18 cellular contexts compared by ENCODE assay signal in the genomic region with DNA sequence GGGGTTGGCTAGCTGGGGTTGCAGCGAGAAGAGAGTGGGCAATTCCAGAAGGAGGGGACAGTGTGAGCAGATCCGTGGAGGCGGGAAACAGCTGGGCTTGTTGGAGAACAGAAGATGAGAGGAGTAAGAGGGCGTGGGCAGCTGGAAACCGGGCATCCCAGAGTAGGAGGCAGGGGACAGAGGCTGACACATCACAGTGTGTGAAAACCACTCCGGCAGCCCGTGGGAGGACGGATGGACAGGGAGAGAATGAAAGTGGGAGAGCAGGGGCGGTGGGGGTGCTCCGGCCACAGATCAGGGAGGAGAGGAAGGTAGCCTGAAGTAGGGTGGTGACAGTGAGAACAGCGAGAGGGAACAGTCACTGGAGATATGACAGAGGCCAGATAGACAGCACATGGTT. TPM values are rescaled to one million over a fixed set of nuclear protein-coding genes. Genes with fewer than 3 reads are reported as not detected.
"Had no signal": no experiment of that assay in that cellular context is flagged by ENCODE, and none has a peak within 500 bp of the region (broad histone marks: within the 10 kb centered on the region; RNA-seq: fewer than 3 reads in every experiment).

No MANE protein-coding gene starts in this region.

- H3K36me3 ChIP-seq: heart right ventricle had no signal

- DNase-seq: activated CD4-positive, alpha-beta T cell treated with anti-CD3 and anti-CD28 coated beads, Interleukin-2, amount 10 ng/mL, durations not matched to agents 7 days and 5 days; activated CD4-positive, CD25-positive, alpha-beta regulatory T cell; activated gamma-delta T cell; activated naive CD8-positive, alpha-beta T cell treated with anti-CD3 and anti-CD28 coated beads for 36 hours; activated T-cell treated with anti-CD3 and anti-CD28 coated beads, Interleukin-2, amount 50 U/mL, for 4 hours; heart right ventricle; stimulated activated CD4-positive, alpha-beta T cell treated with anti-CD3 and anti-CD28 coated beads, Interleukin-4, amount 100 ng/mL, for 4 hours; stimulated activated naive CD8-positive, alpha-beta T cell treated with anti-CD3 and anti-CD28 coated beads, Interleukin-15, amount 100 ng/mL, for 72 hours had no signal

- H3K27ac ChIP-seq: heart right ventricle, skin epidermis had no signal

- H3K4me1 ChIP-seq: heart right ventricle had no signal

- H3K4me3 ChIP-seq: heart right ventricle, skin epidermis had no signal

- H3K9me3 ChIP-seq: heart right ventricle had no signal

- ATAC-seq: activated T-cell treated with anti-CD3 and anti-CD28 coated beads, Interleukin-2, amount 50 U/mL, for 4 hours; SK-N-SH treated with all-trans-retinoic acid at 6 μM for 48 hours; stimulated activated naive CD8-positive, alpha-beta T cell treated with anti-CD3 and anti-CD28 coated beads, Interleukin-15, amount 100 ng/mL, for 72 hours had no signal

RNA-seq across cellular contexts. Expression of a gene that starts 26.7 kb away (rescaled TPM):
- total RNA-seq: activated CD4-positive, alpha-beta T cell treated with anti-CD3 and anti-CD28 coated beads, Interleukin-2, amount 10 ng/mL, durations not matched to agents 7 days and 5 days; activated naive CD8-positive, alpha-beta T cell treated with anti-CD3 and anti-CD28 coated beads for 36 hours; activated T-cell treated with anti-CD3 and anti-CD28 coated beads, Interleukin-2, amount 50 U/mL, for 4 hours; bronchial epithelial cell; chondrocyte; frontal cortex; liver; mesenteric fat pad; myocyte; urinary bladder had no signal
- polyA plus RNA-seq: keratinocyte, liver, urinary bladder had no signal
